1 cellular context compared by ENCODE assay signal in genomic region chr6:18264338-18265098, GRCh38.
TF ChIP-seq lines count a peak whose summit lies in the region.

DEK (minus strand) TSS chr6:18264530; CDS start chr6:18263987, 543 bp downstream.

TF ChIP-seq in K562, 482 proteins besides CTCF, POLR2A, EP300 and RAD21 (continued from another document and continues in another):
- TF ChIP-seq JUNB (CRISPR knock-in tag; conservative IDR thresholded peaks at IDR 0.05) (no peak), ZNF717 (CRISPR knock-in tag; IDR thresholded peaks at IDR 0.05) (no peak), BRD9 (IDR thresholded peaks at IDR 0.05; ENCODE audit: low read depth, partially characterized antibody) (no peak), ZNF174 (CRISPR knock-in tag; IDR thresholded peaks at IDR 0.05) (no peak), TRIM25 (IDR thresholded peaks at IDR 0.05; ENCODE audit: borderline replicate concordance) (no peak), CHD1 (IDR thresholded peaks at IDR 0.05; ENCODE audit: low read length) (peak; percentile 0), SLC30A9 (CRISPR knock-in tag; IDR thresholded peaks at IDR 0.05) (no peak), HDAC6 (IDR thresholded peaks at IDR 0.05; ENCODE audit: low read depth, low read length) (no peak), RCOR1 (IDR thresholded peaks at IDR 0.05; ENCODE audit: borderline replicate concordance in 1 of 2, low read depth in 2 of 2, low read length in 2 of 2) (peak in 1 of 2 experiments; percentile 53; a peak in 2 of 4 replicates), ZBTB34 (CRISPR knock-in tag; IDR thresholded peaks at IDR 0.05) (no peak), ZNF740 (CRISPR knock-in tag; IDR thresholded peaks at IDR 0.05) (no peak; the same call in 1 of the 2 replicates), ZNF740 (tag; IDR thresholded peaks at IDR 0.05) (no peak), BCLAF1 (IDR thresholded peaks at IDR 0.05; ENCODE audit: borderline replicate concordance in 1 of 2, control insufficient read depth in 1 of 2, low read depth in 2 of 2, low read length in 1 of 2) (no peak), STAT5B (CRISPR knock-in tag; IDR thresholded peaks at IDR 0.05) (no peak), KAT2B (IDR thresholded peaks at IDR 0.05; ENCODE audit: low read depth, low read length) (no peak), CUX1 (CRISPR knock-in tag; IDR thresholded peaks at IDR 0.05) (no peak), ZNF449 (CRISPR knock-in tag; IDR thresholded peaks at IDR 0.05) (no peak), E2F6 (IDR thresholded peaks at IDR 0.05; ENCODE audit: borderline replicate concordance in 1 of 2, extremely low read depth in 1 of 2, insufficient read depth in 1 of 2, insufficient read length in 1 of 2, low read depth in 1 of 2, low read length in 1 of 2, poor library complexity in 1 of 2, severe bottlenecking in 1 of 2) (peak; percentile 69 to 80), RBFOX2 (IDR thresholded peaks at IDR 0.05; ENCODE audit: low read depth, low read length) (peak; percentile 98), SFPQ (IDR thresholded peaks at IDR 0.05; ENCODE audit: low read depth, low read length) (no peak), ZNF507 (tag; conservative IDR thresholded peaks at IDR 0.05) (no peak), CREB1 (IDR thresholded peaks at IDR 0.05) (peak; percentile 11; the same call in 1 of the 2 replicates), CREB1 (CRISPR knock-in tag; IDR thresholded peaks at IDR 0.05) (no peak), PHF8 (IDR thresholded peaks at IDR 0.05; ENCODE audit: borderline replicate concordance, low read length) (peak; percentile 84), HDAC8 (tag; IDR thresholded peaks at IDR 0.05) (no peak), FOXA1 (IDR thresholded peaks at IDR 0.05; ENCODE audit: borderline replicate concordance) (no peak), ZNF239 (CRISPR knock-in tag; IDR thresholded peaks at IDR 0.05) (no peak), E2F8 (IDR thresholded peaks at IDR 0.05; ENCODE audit: low read depth, partially characterized antibody) (peak; percentile 20), SNAPC5 (CRISPR knock-in tag; IDR thresholded peaks at IDR 0.05) (no peak), JUN (IDR thresholded peaks at IDR 0.05; ENCODE audit: borderline replicate concordance, low read depth, low read length) (peak; percentile 41; the same call in 1 of the 2 replicates), JUN (CRISPR knock-in tag; IDR thresholded peaks at IDR 0.05; ENCODE audit: borderline replicate concordance) (no peak), ZNF695 (CRISPR knock-in tag; IDR thresholded peaks at IDR 0.05) (no peak), CCNT2 (IDR thresholded peaks at IDR 0.05; ENCODE audit: borderline replicate concordance, extremely low read depth, insufficient read length, low read depth, low read length) (peak; percentile 65), TCFL5 (CRISPR knock-in tag; conservative IDR thresholded peaks at IDR 0.05) (no peak), ZNF586 (CRISPR knock-in tag; conservative IDR thresholded peaks at IDR 0.05) (no peak), IRF9 (tag; IDR thresholded peaks at IDR 0.05) (no peak), CXXC5 (CRISPR knock-in tag; IDR thresholded peaks at IDR 0.05) (peak; percentile 94), GTF2A2 (tag; IDR thresholded peaks at IDR 0.05) (no peak), MXI1 (IDR thresholded peaks at IDR 0.05; ENCODE audit: low read depth, low read length) (no peak), KLF13 (tag; IDR thresholded peaks at IDR 0.05; ENCODE audit: borderline replicate concordance, low read depth) (no peak), HMG20A (CRISPR knock-in tag; conservative IDR thresholded peaks at IDR 0.05) (no peak)
